Comparison of ENCODE assay signal across 9 cellular contexts in the genomic region with DNA sequence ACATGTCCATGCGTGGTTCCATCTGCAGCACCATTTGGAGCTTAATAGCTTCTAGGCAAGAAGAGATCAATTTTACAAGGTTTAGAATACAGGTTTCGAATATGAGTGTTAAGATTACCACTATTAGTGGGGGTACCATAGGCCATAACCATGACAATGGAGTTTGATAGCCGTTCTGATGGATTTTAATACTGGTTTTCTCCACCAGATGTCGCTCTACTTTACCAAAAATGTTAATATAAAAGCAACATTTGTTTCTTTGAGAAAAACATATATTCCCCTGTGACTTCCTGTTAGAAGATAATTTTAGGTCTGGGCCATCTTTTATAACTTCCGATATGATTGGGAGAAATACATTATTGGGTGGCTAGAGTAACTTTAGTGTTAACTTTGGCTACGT.
DNase-seq lines count a peak whose midpoint lies in the region; ATAC-seq and TF ChIP-seq lines count a peak whose summit lies in the region.
"Had no signal": no experiment of that assay in that cellular context is flagged by ENCODE, and none has a peak within 500 bp of the region (broad histone marks: within the 10 kb centered on the region; RNA-seq: fewer than 3 reads in every experiment).

No MANE protein-coding gene starts in this region.

- H3K4me1 ChIP-seq in heart right ventricle (no peaks in the 10 kb centered on the region), OCI-LY1 (ENCODE audit: insufficient read depth, low read length, severe bottlenecking) (peaks cover 11% of the 10 kb centered on the region), endodermal cell (ENCODE audit: control insufficient read depth, insufficient read depth, low read length) (no peaks in the 10 kb centered on the region), upper lobe of left lung (no peaks in the 10 kb centered on the region)

- 62 to 64% methylated on average over 6 of the region's 6 CpGs for WGBS in heart right ventricle, 2 donors
- WGBS in endodermal cell (ENCODE audit: insufficient coverage in 1 of 2, insufficient read length in 1 of 2), 2 experiments = 85% methylated on average over 5 of the region's 6 CpGs; no CpG with 5 or more reads in 1 of the 2 experiments
- 65 to 66% methylated on average over 6 of the region's 6 CpGs for WGBS in upper lobe of left lung, 2 donors

- H3K9me3 ChIP-seq in heart right ventricle (no peaks in the 10 kb centered on the region), OCI-LY1 (ENCODE audit: low read length) (no peaks in the 10 kb centered on the region), endodermal cell (ENCODE audit: control insufficient read depth, low read length) (no peaks in the 10 kb centered on the region), upper lobe of left lung (no peaks in the 10 kb centered on the region)

- no peaks in the 10 kb centered on the region for H3F3A ChIP-seq in OCI-LY1 (ENCODE audit: insufficient read depth, low read length)

- H3K9me2 ChIP-seq in OCI-LY1 (ENCODE audit: low read depth, low read length) = no peaks in the 10 kb centered on the region

- TF ChIP-seq EP300 in upper lobe of left lung (IDR thresholded peaks at IDR 0.05) = no peak

- H3K4me2 ChIP-seq in OCI-LY1 (ENCODE audit: low read length) = no peak overlapping the region

- H3K27me3 ChIP-seq in heart right ventricle (no peaks in the 10 kb centered on the region), OCI-LY1 (ENCODE audit: insufficient read depth, low read length) (no peaks in the 10 kb centered on the region), endodermal cell (ENCODE audit: control insufficient read depth, insufficient read depth, low read length, poor library complexity, severe bottlenecking) (no peaks in the 10 kb centered on the region), upper lobe of left lung (no peaks in the 10 kb centered on the region)

- no peak overlapping the region for H3K27ac ChIP-seq in heart right ventricle
- H3K27ac ChIP-seq in OCI-LY1 (ENCODE audit: low read depth, low read length, poor library complexity, severe bottlenecking) = no peak overlapping the region
- no peak overlapping the region for H3K27ac ChIP-seq in endodermal cell (ENCODE audit: low read depth, low read length)
- no peak overlapping the region for H3K27ac ChIP-seq in upper lobe of left lung

- H3K4me1 Mint-ChIP-seq in endodermal cell = no peaks in the 10 kb centered on the region

- H3K9me3 Mint-ChIP-seq in endodermal cell = peaks cover 44% of the 10 kb centered on the region

- TF ChIP-seq CTCF in heart right ventricle (IDR thresholded peaks at IDR 0.05) (peak in 5 of 9 donors; percentile 14 to 56 (median 27)), OCI-LY1 (IDR thresholded peaks at IDR 0.05; ENCODE audit: low read length) (peak; percentile 45; the same call in 1 of the 2 replicates), endodermal cell (conservative IDR thresholded peaks at IDR 0.05) (peak; percentile 78), upper lobe of left lung (IDR thresholded peaks at IDR 0.05) (peak in 5 of 6 experiments; percentile 14 to 62 (median 31))

- TF ChIP-seq POLR2A in upper lobe of left lung (IDR thresholded peaks at IDR 0.05) = no peak

- no peaks in the 10 kb centered on the region for H3K36me3 Mint-ChIP-seq in endodermal cell (ENCODE audit: low read depth)

- H3K9ac ChIP-seq in OCI-LY1 (ENCODE audit: low read length) = no peak overlapping the region
- H3K9ac ChIP-seq in endodermal cell (ENCODE audit: extremely low read depth, low read length, poor library complexity, severe bottlenecking) = no peak overlapping the region

- H3K36me3 ChIP-seq in heart right ventricle (no peaks in the 10 kb centered on the region), OCI-LY1 (ENCODE audit: insufficient read depth, low read length) (no peaks in the 10 kb centered on the region), endodermal cell (ENCODE audit: control insufficient read depth, insufficient read depth, low read length) (no peaks in the 10 kb centered on the region), upper lobe of left lung (no peaks in the 10 kb centered on the region)

- no peak overlapping the region for H3K27ac Mint-ChIP-seq in endodermal cell

- intact Hi-C loops in heart right ventricle (cut with DNase I) (no loop called here), Right ventricle myocardium superior (cut with DNase I) (no loop called here)

- H3K4me3 ChIP-seq in heart right ventricle = no peak overlapping the region
- no peak overlapping the region for H3K4me3 ChIP-seq in OCI-LY1 (ENCODE audit: low read depth, low read length, poor library complexity, severe bottlenecking)
- no peak overlapping the region for H3K4me3 ChIP-seq in endodermal cell (ENCODE audit: low read length)
- H3K4me3 ChIP-seq in upper lobe of left lung = no peak overlapping the region

- no peak for ATAC-seq in heart right ventricle
- no peak for ATAC-seq in Right ventricle myocardium superior (ENCODE audit: poor library complexity)
- ATAC-seq in upper lobe of left lung (ENCODE audit: low FRiP score in 2 of 2) = no peak
- ATAC-seq in GM21367 (IDR thresholded peaks at IDR 0.05; ENCODE audit: unreplicated experiment) = no peak

- no peak overlapping the region for H2AFZ ChIP-seq in OCI-LY1 (ENCODE audit: low read length)

- H3K79me2 ChIP-seq in OCI-LY1 (ENCODE audit: insufficient read depth, low read length) = no peaks in the 10 kb centered on the region

- DNase-seq in heart right ventricle (no peak), Right ventricle myocardium superior (no peak), endodermal cell (no peak), upper lobe of left lung (no peak), NCI-H1092 (lab: John Stamatoyannopoulos, UW) (no peak)
- no peak for DNase-seq in stimulated activated CD4-positive, alpha-beta T cell treated with anti-CD3 and anti-CD28 coated beads, Interleukin-1b, Interleukin-23, amount 100 ng/mL, for 48 hours
- DNase-seq: central memory CD4-positive, alpha-beta T cell had no signal

- no peaks in the 10 kb centered on the region for H4K20me1 ChIP-seq in OCI-LY1 (ENCODE audit: insufficient read depth, low read length)

- H3K27me3 Mint-ChIP-seq in endodermal cell (ENCODE audit: insufficient read depth) = peaks cover under 1% of the 10 kb centered on the region

- no peak overlapping the region for H3K4me3 Mint-ChIP-seq in endodermal cell

Comparison
In these comparisons a context has a peak if more than half of its experiments do, and no peak if none do; other contexts are left out.
1. CTCF ChIP-seq: peak in every context shown above with its lines; median percentile 78 in endodermal cell; 45 in OCI-LY1; 31 in upper lobe of left lung; 27 in heart right ventricle.